ENCODE assay signal across 12 cellular contexts in genomic region chr6:111938710-111939109, GRCh38.
DNase-seq lines count a peak whose midpoint lies in the region; ATAC-seq, FAIRE-seq and TF ChIP-seq lines count a peak whose summit lies in the region.
"Had no signal": no experiment of that assay in that cellular context is flagged by ENCODE, and none has a peak within 500 bp of the region (broad histone marks: within the 10 kb centered on the region; RNA-seq: fewer than 3 reads in every experiment).

No MANE protein-coding gene starts in this region.

- no peak overlapping the region for H3K9ac ChIP-seq in astrocyte (ENCODE audit: low read length)

- H3K4me3 Mint-ChIP-seq in astrocyte (ENCODE audit: unreplicated experiment) = no peak overlapping the region
- H3K4me3 Mint-ChIP-seq: natural killer cell treated with Interleukin-12 subunit alpha and Interleukin-12 subunit beta and Interleukin-15 and Interleukin-18, amount 100 ng/mL, for 72 hours had no signal

- no peaks in the 10 kb centered on the region for H3K36me3 Mint-ChIP-seq in astrocyte (ENCODE audit: low read depth, unreplicated experiment)

- DNase-seq in EH (ENCODE audit: low read depth) = peak; percentile 88
- DNase-seq in LHCN-M2 (ENCODE audit: low read depth) = peak; percentile 92
- DNase-seq in astrocyte (ENCODE audit: low read depth) = peak; percentile 90
- DNase-seq in kidney glomerular epithelial cell (lab: John Stamatoyannopoulos, UW) = peak; percentile 55
- no peak for DNase-seq in stimulated activated CD8-positive, alpha-beta memory T cell treated with anti-CD3 and anti-CD28 coated beads, Interleukin-4, amount 100 ng/mL, for 48 hours
- no peak for DNase-seq in left cardiac atrium
- DNase-seq in NCI-H1048 (lab: John Stamatoyannopoulos, UW) = no peak
- DNase-seq: adrenal gland, NCI-H1105 treated with DMSO at 0.1 percent for 48 hours, OCI-M1 had no signal

- H3K36me3 ChIP-seq in astrocyte (ENCODE audit: insufficient read depth, low read length) = no peaks in the 10 kb centered on the region
- H3K36me3 ChIP-seq: adrenal gland had no signal

- ATAC-seq in left cardiac atrium (no peak), HG03439 (IDR thresholded peaks at IDR 0.05; ENCODE audit: unreplicated experiment) (no peak)
- ATAC-seq: natural killer cell treated with Interleukin-12 subunit alpha and Interleukin-12 subunit beta and Interleukin-15 and Interleukin-18, amount 100 ng/mL, for 72 hours had no signal

- H3K9me3 ChIP-seq in astrocyte (ENCODE audit: insufficient read depth, low read depth, low read length) = no peaks in the 10 kb centered on the region
- H3K9me3 ChIP-seq: adrenal gland had no signal

- no peak overlapping the region for H2AFZ ChIP-seq in astrocyte (ENCODE audit: low read depth, low read length)

- H3K9me3 Mint-ChIP-seq in astrocyte (ENCODE audit: unreplicated experiment) = peaks cover 3% of the 10 kb centered on the region

- peaks cover 4% of the 10 kb centered on the region for H3K4me1 ChIP-seq in astrocyte (ENCODE audit: insufficient read depth, low read length)
- H3K4me1 ChIP-seq: adrenal gland had no signal

- intact Hi-C loops in left cardiac atrium (cut with DNase I) = no loop called here

- no peak for TF ChIP-seq CTCF in astrocyte (IDR thresholded peaks at IDR 0.05; ENCODE audit: insufficient read depth, low read depth, low read length)

- H3K27ac ChIP-seq in astrocyte (ENCODE audit: low read depth, low read length) = peak overlapping the region; percentile 34
- H3K27ac ChIP-seq: adrenal gland had no signal

- FAIRE-seq in astrocyte (lab: Jason Lieb, UNC) = no peak

- H3K4me2 ChIP-seq in astrocyte (ENCODE audit: low read length) = peak overlapping the region; percentile 20

- H3K4me3 ChIP-seq in astrocyte (ENCODE audit: insufficient read depth, low read depth, low read length) = no peak overlapping the region
- H3K4me3 ChIP-seq: adrenal gland had no signal

- H4K20me1 ChIP-seq in astrocyte (ENCODE audit: insufficient read depth, low read length) = no peaks in the 10 kb centered on the region

- H3K27me3 ChIP-seq in astrocyte (ENCODE audit: insufficient read depth, low read length) = no peaks in the 10 kb centered on the region
- H3K27me3 ChIP-seq: adrenal gland had no signal

- no peaks in the 10 kb centered on the region for H3K79me2 ChIP-seq in astrocyte (ENCODE audit: insufficient read depth, low read length)

- H3K27me3 Mint-ChIP-seq in astrocyte (ENCODE audit: low read depth, unreplicated experiment) = peaks cover 3% of the 10 kb centered on the region

- peaks cover 6% of the 10 kb centered on the region for H3K4me1 Mint-ChIP-seq in astrocyte (ENCODE audit: low read depth, unreplicated experiment)

- H3K27ac Mint-ChIP-seq in astrocyte (ENCODE audit: unreplicated experiment) = no peak overlapping the region
- H3K27ac Mint-ChIP-seq: natural killer cell treated with Interleukin-12 subunit alpha and Interleukin-12 subunit beta and Interleukin-15 and Interleukin-18, amount 100 ng/mL, for 72 hours had no signal

Comparison
In these comparisons a context has a peak if more than half of its experiments do, and no peak if none do; other contexts are left out.
1. DNase-seq: peak in EH (single experiment), LHCN-M2 (single experiment), astrocyte (single experiment) and kidney glomerular epithelial cell (single experiment); none in stimulated activated CD8-positive, alpha-beta memory T cell treated with anti-CD3 and anti-CD28 coated beads, Interleukin-4, amount 100 ng/mL, for 48 hours (single experiment), left cardiac atrium (single experiment) and NCI-H1048 (single experiment).